In the genomic region with DNA sequence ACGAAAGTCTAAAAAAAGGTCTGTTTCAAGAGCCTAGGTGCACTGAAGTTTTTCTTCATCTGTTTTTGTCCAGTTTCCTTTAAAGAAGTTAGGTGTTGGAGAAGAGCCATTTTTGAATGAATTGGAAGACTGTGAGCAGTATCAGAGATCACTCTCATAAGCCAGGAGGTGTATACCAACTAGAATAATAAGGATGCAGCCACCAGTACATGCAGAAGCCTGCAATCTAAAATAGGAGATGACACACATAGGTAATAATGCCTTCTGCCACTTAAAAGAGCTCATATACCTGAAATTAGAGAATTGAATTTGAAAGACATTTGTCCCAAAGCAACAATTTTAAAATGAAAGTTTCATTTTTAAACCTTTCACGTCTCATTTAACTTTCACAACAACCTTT, we compare ENCODE assay signal across 11 cellular contexts.
DNase-seq lines count a peak whose midpoint lies in the region; ATAC-seq and TF ChIP-seq lines count a peak whose summit lies in the region.
"Had no signal": no experiment of that assay in that cellular context is flagged by ENCODE, and none has a peak within 500 bp of the region (broad histone marks: within the 10 kb centered on the region; RNA-seq: fewer than 3 reads in every experiment).

No MANE protein-coding gene starts in this region.

- H3K9me3 ChIP-seq in CD4-positive, alpha-beta memory T cell (ENCODE audit: control insufficient read depth in 1 of 2, low read length in 2 of 2), result no peaks in the 10 kb centered on the region
- H3K9me3 ChIP-seq in tibial artery, result no peaks in the 10 kb centered on the region

- DNase-seq in CD4-positive, alpha-beta memory T cell, result no peak
- no peak for DNase-seq in HFFc6
- no peak for DNase-seq in natural killer cell treated with Interleukin-12 subunit alpha and Interleukin-12 subunit beta and Interleukin-15 and Interleukin-18, amount 100 ng/mL, for 72 hours (ENCODE audit: low spot score)
- DNase-seq in GM10266 (ENCODE audit: extremely low spot score), result no peak
- DNase-seq in activated gamma-delta T cell treated with Interleukin-2 at 50 U/mL for 16 hours, result no peak
- DNase-seq in tibial artery, result no peak
- DNase-seq in NCI-H187 (lab: John Stamatoyannopoulos, UW), result no peak
- DNase-seq: caudate nucleus, NCI-H1048, NCI-H748 treated with DMSO at 0.1 percent for 48 hours had no signal

- POLR2A ChIA-PET in CD4-positive, alpha-beta memory T cell (lab: Charles Lee; ENCODE audit: partially characterized antibody), result interaction anchor here (0.8 to 2.3 kb wide), 12 partner anchors 9 to 699 kb away, joined by 3 to 24 read pairs (median 5); a partner anchor contains a TSS

- peak overlapping the region; percentile 27 for H3K27ac ChIP-seq in CD4-positive, alpha-beta memory T cell (ENCODE audit: low read depth, low read length)
- peak overlapping the region in 1 of 2 donors; percentile 34 for H3K27ac ChIP-seq in tibial artery

- TF ChIP-seq CTCF in HFFc6 (IDR thresholded peaks at IDR 0.05) (no peak), GM10266 (IDR thresholded peaks at IDR 0.05; ENCODE audit: control insufficient read depth, insufficient read depth, low read depth, missing control alignments) (no peak), tibial artery (IDR thresholded peaks at IDR 0.05) (no peak)

- peaks cover 44 to 76% (median 54%) of the 10 kb centered on the region in 4 donors for H3K4me1 Mint-ChIP-seq in CD4-positive, alpha-beta memory T cell
- peaks cover 78% of the 10 kb centered on the region for H3K4me1 Mint-ChIP-seq in HFFc6 (ENCODE audit: low read depth)
- H3K4me1 Mint-ChIP-seq in activated naive CD8-positive, alpha-beta T cell (ENCODE audit: low read depth), result peaks cover 76% of the 10 kb centered on the region
- H3K4me1 Mint-ChIP-seq in natural killer cell treated with Interleukin-12 subunit alpha and Interleukin-12 subunit beta and Interleukin-15 and Interleukin-18, amount 100 ng/mL, for 72 hours (ENCODE audit: low read depth in 2 of 2), result peaks cover 37 to 44% of the 10 kb centered on the region in 2 donors

- intact Hi-C loops in CD4-positive, alpha-beta memory T cell (cut with micrococcal nuclease), result loop anchor here (1.0 kb wide), 1 partner anchor 7 kb away; no protein-coding TSS in a partner anchor
- intact Hi-C loops in tibial artery (cut with DNase I; ENCODE audit: low total_unique reads), result no loop called here

- peak overlapping the region; percentile 6 to 90 (median 73) for H3K4me3 Mint-ChIP-seq in CD4-positive, alpha-beta memory T cell
- no peak overlapping the region; the same call in 1 of the 2 replicates for H3K4me3 Mint-ChIP-seq in HFFc6
- peak overlapping the region; percentile 80 for H3K4me3 Mint-ChIP-seq in activated naive CD8-positive, alpha-beta T cell
- H3K4me3 Mint-ChIP-seq in natural killer cell treated with Interleukin-12 subunit alpha and Interleukin-12 subunit beta and Interleukin-15 and Interleukin-18, amount 100 ng/mL, for 72 hours, result peak overlapping the region; percentile 69

- peak overlapping the region; percentile 32 to 94 (median 86) for H3K27ac Mint-ChIP-seq in CD4-positive, alpha-beta memory T cell
- peak overlapping the region; percentile 94 for H3K27ac Mint-ChIP-seq in HFFc6
- H3K27ac Mint-ChIP-seq in activated naive CD8-positive, alpha-beta T cell, result peak overlapping the region; percentile 83
- H3K27ac Mint-ChIP-seq in natural killer cell treated with Interleukin-12 subunit alpha and Interleukin-12 subunit beta and Interleukin-15 and Interleukin-18, amount 100 ng/mL, for 72 hours, result peak overlapping the region; percentile 70 to 87

- H3K36me3 Mint-ChIP-seq in CD4-positive, alpha-beta memory T cell, result peaks cover 0 to 7% of the 10 kb centered on the region in 2 donors
- H3K36me3 Mint-ChIP-seq in HFFc6 (ENCODE audit: low read depth), result peaks cover 5% of the 10 kb centered on the region
- H3K36me3 Mint-ChIP-seq in activated naive CD8-positive, alpha-beta T cell, result peaks cover 5% of the 10 kb centered on the region
- no peaks in the 10 kb centered on the region for H3K36me3 Mint-ChIP-seq in natural killer cell treated with Interleukin-12 subunit alpha and Interleukin-12 subunit beta and Interleukin-15 and Interleukin-18, amount 100 ng/mL, for 72 hours

- peaks cover 0 to 2% (median 0%) of the 10 kb centered on the region in 8 donors for H3K9me3 Mint-ChIP-seq in CD4-positive, alpha-beta memory T cell
- no peaks in the 10 kb centered on the region for H3K9me3 Mint-ChIP-seq in HFFc6
- H3K9me3 Mint-ChIP-seq in activated naive CD8-positive, alpha-beta T cell (ENCODE audit: low read depth), result no peaks in the 10 kb centered on the region
- H3K9me3 Mint-ChIP-seq in natural killer cell treated with Interleukin-12 subunit alpha and Interleukin-12 subunit beta and Interleukin-15 and Interleukin-18, amount 100 ng/mL, for 72 hours, result no peaks in the 10 kb centered on the region

- CTCF ChIA-PET in CD4-positive, alpha-beta memory T cell (lab: Charles Lee; ENCODE audit: partially characterized antibody), result interaction anchor here (1.1 to 5.6 kb wide), 3 partner anchors 10 to 18 kb away, joined by 3 to 42 read pairs (median 4); no protein-coding TSS in a partner anchor

- no peak for ATAC-seq in natural killer cell treated with Interleukin-12 subunit alpha and Interleukin-12 subunit beta and Interleukin-15 and Interleukin-18, amount 100 ng/mL, for 72 hours

- H3K27me3 ChIP-seq in CD4-positive, alpha-beta memory T cell (ENCODE audit: insufficient read depth, low read length), result no peaks in the 10 kb centered on the region
- no peaks in the 10 kb centered on the region for H3K27me3 ChIP-seq in tibial artery

- H3K27me3 Mint-ChIP-seq in CD4-positive, alpha-beta memory T cell, result no peaks in the 10 kb centered on the region
- H3K27me3 Mint-ChIP-seq in HFFc6 (ENCODE audit: insufficient read depth), result peaks cover 3% of the 10 kb centered on the region
- H3K27me3 Mint-ChIP-seq in activated naive CD8-positive, alpha-beta T cell, result no peaks in the 10 kb centered on the region
- no peaks in the 10 kb centered on the region for H3K27me3 Mint-ChIP-seq in natural killer cell treated with Interleukin-12 subunit alpha and Interleukin-12 subunit beta and Interleukin-15 and Interleukin-18, amount 100 ng/mL, for 72 hours

- H3K36me3 ChIP-seq in CD4-positive, alpha-beta memory T cell (ENCODE audit: insufficient read depth, low read length), result no peaks in the 10 kb centered on the region
- H3K36me3 ChIP-seq in tibial artery, result no peaks in the 10 kb centered on the region

- H3K4me1 ChIP-seq in CD4-positive, alpha-beta memory T cell (ENCODE audit: insufficient read depth, low read length), result peaks cover 48% of the 10 kb centered on the region
- peaks cover 0 to 30% (median 14%) of the 10 kb centered on the region in 4 donors for H3K4me1 ChIP-seq in tibial artery

- peak overlapping the region in 1 of 2 donors; percentile 9 for H3K4me3 ChIP-seq in CD4-positive, alpha-beta memory T cell (ENCODE audit: low read length in 2 of 2)
- H3K4me3 ChIP-seq in tibial artery, result no peak overlapping the region
